22 cellular contexts compared by ENCODE assay signal in the genomic region with DNA sequence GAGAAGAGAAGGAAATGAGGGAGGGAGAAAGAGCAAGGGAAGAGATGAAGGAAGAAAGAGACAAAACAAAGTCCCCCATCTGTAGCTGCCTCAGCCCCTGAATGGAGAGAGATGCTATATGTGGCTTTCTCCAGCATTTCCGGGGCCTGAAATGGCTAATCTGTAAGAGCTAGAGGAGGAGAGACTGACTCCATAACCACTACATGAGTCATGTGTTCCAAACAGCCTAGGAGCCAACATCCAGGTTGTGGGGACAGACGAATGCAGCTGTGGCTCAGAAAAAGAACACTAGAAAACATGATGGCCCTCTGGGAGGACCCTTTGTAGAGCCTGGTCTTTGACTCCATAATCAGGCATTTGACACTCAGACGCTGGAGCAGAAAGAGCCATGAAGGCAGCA.
"Had no signal": no experiment of that assay in that cellular context is flagged by ENCODE, and none has a peak within 500 bp of the region (broad histone marks: within the 10 kb centered on the region; RNA-seq: fewer than 3 reads in every experiment).

No MANE protein-coding gene starts in this region.

- H3K9ac ChIP-seq: SK-N-SH had no signal

- H3K9me3 ChIP-seq: MG63, SK-N-SH had no signal

- FAIRE-seq: HTR-8/SVneo, RCC 7860 had no signal

- DNase-seq: Karpas-422, KG1, MG63, NCI-H1092, NCI-H1105 treated with DMSO at 0.1 percent for 48 hours, NCI-H1436, NCI-H187, NCI-H2029, NCI-H2081 treated with DMSO at 0.1 percent for 48 hours, NCI-H2171, NCI-H226, NCI-H446, NCI-H510A, NCI-H524 treated with DMSO at 0.1 percent for 48 hours, NCI-H69, NCI-H774, SHP77, SK-N-SH had no signal

- H3K36me3 ChIP-seq: MG63 had no signal

- H3K27ac ChIP-seq: HL-60, RWPE1 had no signal

- H3K4me2 ChIP-seq: SK-N-SH had no signal

- H3K4me3 ChIP-seq: MG63 had no signal
